8 cellular contexts compared by ENCODE assay signal in genomic region chr9:21994996-21995651, GRCh38. TPM values are rescaled to one million over a fixed set of nuclear protein-coding genes. Genes with fewer than 3 reads are reported as not detected.
DNase-seq lines count a peak whose midpoint lies in the region; ATAC-seq and TF ChIP-seq lines count a peak whose summit lies in the region.

No MANE protein-coding gene starts in this region.

- peak overlapping the region; percentile 80 to 89 for H3K9ac ChIP-seq in colonic mucosa (ENCODE audit: low read depth in 2 of 2, low read length in 2 of 2)

- H3K27me3 ChIP-seq in WERI-Rb-1 (ENCODE audit: insufficient read depth, low read depth, severe bottlenecking): peaks cover 3% of the 10 kb centered on the region
- H3K27me3 ChIP-seq in colonic mucosa: peaks cover 1% of the 10 kb centered on the region

- H3K27ac ChIP-seq in WERI-Rb-1: peak overlapping the region; percentile 84
- peak overlapping the region; percentile 89 for H3K27ac ChIP-seq in colonic mucosa

- peaks cover 9% of the 10 kb centered on the region for H3K36me3 ChIP-seq in WERI-Rb-1
- H3K36me3 ChIP-seq in colonic mucosa: no peaks in the 10 kb centered on the region

- H3K9me3 ChIP-seq in WERI-Rb-1 (ENCODE audit: severe bottlenecking) (no peaks in the 10 kb centered on the region), colonic mucosa (no peaks in the 10 kb centered on the region)

- DNase-seq in NCI-H1930 (lab: John Stamatoyannopoulos, UW) (peak; percentile 79 to 81), WERI-Rb-1 (peak; percentile 74), colonic mucosa (peak; percentile 80), left colon (peak; percentile 79 to 81), A172 (ENCODE audit: low spot score) (no peak)
- DNase-seq in stimulated activated CD4-positive, alpha-beta T cell treated with anti-CD3 and anti-CD28 coated beads, Interleukin-4, amount 100 ng/mL, for 1 hour: peak; percentile 61

- TF ChIP-seq CTCF in WERI-Rb-1 (IDR thresholded peaks at IDR 0.05; ENCODE audit: low read depth, low read length) (no peak), colonic mucosa (IDR thresholded peaks at IDR 0.05) (no peak)

- intact Hi-C loops in colonic mucosa (cut with DNase I): no loop called here
- intact Hi-C loops in left colon (cut with DNase I, micrococcal nuclease): no loop called here

- ATAC-seq in GM18511 (IDR thresholded peaks at IDR 0.05; ENCODE audit: unreplicated experiment) (peak; percentile 89), HG02798 (IDR thresholded peaks at IDR 0.05; ENCODE audit: poor library complexity, unreplicated experiment) (peak; percentile 82), left colon (peak; percentile 86)

- peak overlapping the region; percentile 90 for H3K4me3 ChIP-seq in WERI-Rb-1 (ENCODE audit: low read depth, low read length)
- peak overlapping the region; percentile 81 for H3K4me3 ChIP-seq in colonic mucosa

- no peaks in the 10 kb centered on the region for H3K4me1 ChIP-seq in colonic mucosa

RNA-seq across cellular contexts. Expression of gene CDKN2B-AS1, which starts 0.5 kb away (rescaled TPM):
- 10 to 100 TPM; 39.7 to 73.7 TPM for total RNA-seq in colonic mucosa
- total RNA-seq in left colon: 100 to 1,000 TPM; 108 to 124 TPM
- total RNA-seq in A172 (2014; rRNA removed; shearing (Covaris generic)): not detected in 2 replicates

RNA-seq across cellular contexts. Expression of gene CDKN2A, which starts 0.9 kb away (rescaled TPM):
- 1 to 10 TPM; 1.3 to 2.9 TPM for total RNA-seq in colonic mucosa
- total RNA-seq in left colon: 1 to 10 TPM in 1 of 2 donors, under 1 TPM in 1; 0.34 to 1.8 TPM
- not detected in 2 replicates for total RNA-seq in A172 (2014; rRNA removed; shearing (Covaris generic))

RNA-seq across cellular contexts. Expression of gene CDKN2B, which starts 14.0 kb away (rescaled TPM):
- total RNA-seq in colonic mucosa (10 to 100 TPM; 57.0 to 76.6 TPM), left colon (100 to 1,000 TPM; 158 to 160 TPM)
- total RNA-seq in A172 (2014; rRNA removed; shearing (Covaris generic)): not detected in 2 replicates

Comparison
In these comparisons a context has a peak if more than half of its experiments do, and no peak if none do; other contexts are left out.
1. RNA of gene CDKN2B-AS1, which starts 0.5 kb away (total RNA-seq): 108 to 124 TPM in left colon and 39.7 to 73.7 TPM in colonic mucosa; not detected in A172; every median in the first group is over 10 times any median in the second.
2. RNA of gene CDKN2B, which starts 14.0 kb away (total RNA-seq): 158 to 160 TPM in left colon and 57.0 to 76.6 TPM in colonic mucosa; not detected in A172; every median in the first group is over 10 times any median in the second.
3. Peak in every context shown above with its lines, with median percentiles within 50 percentile points of each other: ATAC-seq.